Comparison of ENCODE assay signal across 17 cellular contexts in the genomic region with DNA sequence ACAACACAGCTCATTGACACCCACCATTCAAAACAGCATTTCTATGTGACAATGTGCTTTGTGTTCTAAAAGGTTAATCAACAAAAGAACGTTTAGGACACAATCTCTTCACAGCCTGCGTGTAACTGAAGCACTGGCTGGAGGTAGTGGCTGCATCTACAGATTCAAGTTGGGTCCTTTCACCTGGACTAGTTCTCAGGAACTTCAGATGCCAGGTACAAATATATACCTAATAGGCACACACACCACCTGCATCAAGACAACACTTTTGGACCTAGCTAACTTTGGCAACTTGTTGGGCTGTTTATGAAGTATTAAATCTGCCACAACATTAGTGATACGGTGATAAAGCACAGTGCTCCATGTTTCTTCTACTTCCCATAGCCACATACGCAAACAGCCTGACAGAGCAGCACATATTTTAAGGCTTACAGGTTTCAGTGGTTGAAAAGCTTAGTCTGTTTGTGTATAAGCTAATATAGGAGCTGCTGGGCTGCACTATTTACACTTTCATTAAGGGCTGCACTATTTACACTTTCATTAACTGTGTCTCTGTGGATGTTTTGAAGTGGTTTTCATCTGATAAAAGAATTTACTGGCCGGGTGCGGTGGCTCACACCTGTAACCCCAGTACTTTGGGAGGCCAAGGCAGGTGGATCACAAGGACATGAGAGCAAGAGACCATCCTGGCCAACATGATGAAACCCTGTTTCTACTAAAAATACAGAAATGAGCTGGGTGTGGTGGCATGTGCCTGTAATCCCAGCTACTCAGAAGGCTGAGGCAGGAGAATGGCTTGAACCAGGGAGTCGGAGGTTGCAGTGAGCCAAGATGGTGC.
DNase-seq lines count a peak whose midpoint lies in the region; ATAC-seq, FAIRE-seq and TF ChIP-seq lines count a peak whose summit lies in the region.
"Had no signal": no experiment of that assay in that cellular context is flagged by ENCODE, and none has a peak within 500 bp of the region (broad histone marks: within the 10 kb centered on the region; RNA-seq: fewer than 3 reads in every experiment).

No MANE protein-coding gene starts in this region.

- H3K4me1 ChIP-seq in astrocyte (ENCODE audit: insufficient read depth, low read length) (peaks cover 29% of the 10 kb centered on the region), neural progenitor cell (peaks cover 30% of the 10 kb centered on the region)

- H3K27ac ChIP-seq in astrocyte (ENCODE audit: low read depth, low read length) (no peak overlapping the region), neural progenitor cell (no peak overlapping the region)
- H3K27ac ChIP-seq: coronary artery, upper lobe of left lung had no signal

- H3K36me3 ChIP-seq in astrocyte (ENCODE audit: insufficient read depth, low read length): no peaks in the 10 kb centered on the region
- H3K36me3 ChIP-seq in neural progenitor cell: no peaks in the 10 kb centered on the region
- H3K36me3 ChIP-seq: sigmoid colon, upper lobe of left lung had no signal

- H3K9me3 ChIP-seq in astrocyte (ENCODE audit: insufficient read depth, low read depth, low read length) (no peaks in the 10 kb centered on the region), neural progenitor cell (ENCODE audit: low read depth) (no peaks in the 10 kb centered on the region)
- H3K9me3 ChIP-seq: sigmoid colon, SK-N-SH, upper lobe of left lung had no signal

- H3K27ac Mint-ChIP-seq in astrocyte (ENCODE audit: unreplicated experiment) (peak overlapping the region; percentile 92), neural progenitor cell (no peak overlapping the region)

- H3K9ac ChIP-seq in astrocyte (ENCODE audit: low read length) (no peak overlapping the region), neural progenitor cell (no peak overlapping the region)
- H3K9ac ChIP-seq: SK-N-SH had no signal

- peak; percentile 45 for DNase-seq in DMS53 treated with DMSO at 0.1 percent for 48 hours (lab: John Stamatoyannopoulos, UW; ENCODE audit: unreplicated experiment)
- DNase-seq in NCI-H146 (lab: John Stamatoyannopoulos, UW): peak; percentile 56
- DNase-seq in astrocyte (ENCODE audit: low read depth): no peak
- peak; percentile 28 for DNase-seq in neural progenitor cell (ENCODE audit: low spot score)
- DNase-seq in anterior cingulate cortex (lab: John Stamatoyannopoulos, UW): no peak
- DNase-seq: activated effector memory CD4-positive, alpha-beta T cell treated with Interleukin-2 at 50 U/mL for 16 hours; aorta; GOT3; KG1; NCI-H1694; sigmoid colon; SK-N-SH; upper lobe of left lung had no signal

- H3K79me2 ChIP-seq in astrocyte (ENCODE audit: insufficient read depth, low read length) (no peaks in the 10 kb centered on the region), neural progenitor cell (ENCODE audit: low read depth) (no peaks in the 10 kb centered on the region)

- no peak overlapping the region for H3K4me3 ChIP-seq in astrocyte (ENCODE audit: insufficient read depth, low read depth, low read length)
- no peak overlapping the region for H3K4me3 ChIP-seq in neural progenitor cell
- H3K4me3 ChIP-seq: coronary artery, sigmoid colon, upper lobe of left lung had no signal

- H3K9me3 Mint-ChIP-seq in astrocyte (ENCODE audit: unreplicated experiment) (no peaks in the 10 kb centered on the region), neural progenitor cell (no peaks in the 10 kb centered on the region)
- H3K9me3 Mint-ChIP-seq: CD14-positive monocyte had no signal

- no peak overlapping the region for H2AFZ ChIP-seq in astrocyte (ENCODE audit: low read depth, low read length)
- no peak overlapping the region for H2AFZ ChIP-seq in neural progenitor cell (replicated peaks)

- H3K4me3 Mint-ChIP-seq in astrocyte (ENCODE audit: unreplicated experiment) (peak overlapping the region; percentile 1), neural progenitor cell (no peak overlapping the region)
- H3K4me3 Mint-ChIP-seq: CD14-positive monocyte had no signal

- H3K4me2 ChIP-seq in astrocyte (ENCODE audit: low read length): no peak overlapping the region
- H3K4me2 ChIP-seq in neural progenitor cell: peak overlapping the region; percentile 3
- H3K4me2 ChIP-seq: SK-N-SH had no signal

- ATAC-seq in GM21381 (IDR thresholded peaks at IDR 0.05; ENCODE audit: unreplicated experiment) (no peak), GM18519 (IDR thresholded peaks at IDR 0.05; ENCODE audit: low FRiP score, unreplicated experiment) (no peak)

- H4K20me1 ChIP-seq in astrocyte (ENCODE audit: insufficient read depth, low read length) (no peaks in the 10 kb centered on the region), neural progenitor cell (ENCODE audit: low read depth) (peaks cover 14% of the 10 kb centered on the region)

- H3K27me3 Mint-ChIP-seq in astrocyte (ENCODE audit: low read depth, unreplicated experiment) (no peaks in the 10 kb centered on the region), neural progenitor cell (ENCODE audit: insufficient read depth, low read depth) (peaks cover 2% of the 10 kb centered on the region)

- no peak for FAIRE-seq in astrocyte (lab: Jason Lieb, UNC)

- H3K36me3 Mint-ChIP-seq in astrocyte (ENCODE audit: low read depth, unreplicated experiment) (peaks cover 10% of the 10 kb centered on the region), neural progenitor cell (no peaks in the 10 kb centered on the region)

- no peaks in the 10 kb centered on the region for H3K27me3 ChIP-seq in astrocyte (ENCODE audit: insufficient read depth, low read length)
- H3K27me3 ChIP-seq in neural progenitor cell: no peaks in the 10 kb centered on the region
- H3K27me3 ChIP-seq: sigmoid colon, upper lobe of left lung had no signal

- H3F3A ChIP-seq in neural progenitor cell (ENCODE audit: low read depth): no peaks in the 10 kb centered on the region

- TF ChIP-seq CTCF in astrocyte (IDR thresholded peaks at IDR 0.05; ENCODE audit: insufficient read depth, low read depth, low read length) (no peak), neural progenitor cell (IDR thresholded peaks at IDR 0.05) (no peak)

- H3K4me1 Mint-ChIP-seq in astrocyte (ENCODE audit: low read depth, unreplicated experiment) (peaks cover 69% of the 10 kb centered on the region), neural progenitor cell (peaks cover 31% of the 10 kb centered on the region)

Comparison
In these comparisons a context has a peak if more than half of its experiments do, and no peak if none do; other contexts are left out.
1. DNase-seq: peak in DMS53 treated with DMSO at 0.1 percent for 48 hours (single experiment), NCI-H146 (single experiment) and neural progenitor cell (single experiment); none in astrocyte (single experiment) and anterior cingulate cortex (0 of 58).